In genomic region chr3:195630086-195630917, GRCh38 we compare ENCODE assay signal across 1 cellular context. TPM values are rescaled to one million over a fixed set of nuclear protein-coding genes. Genes with fewer than 3 reads are reported as not detected.
"Had no signal": no experiment of that assay in that cellular context is flagged by ENCODE, and none has a peak within 500 bp of the region (broad histone marks: within the 10 kb centered on the region; RNA-seq: fewer than 3 reads in every experiment).

No MANE protein-coding gene starts in this region.

RNA-seq across cellular contexts. Expression of gene APOD, which starts 46.6 kb away (rescaled TPM):
- total RNA-seq: cardiac muscle cell had no signal
